ENCODE assay signal across 11 cellular contexts in genomic region chr6:42448391-42448790, GRCh38.
DNase-seq lines count a peak whose midpoint lies in the region; ATAC-seq lines count a peak whose summit lies in the region.
"Had no signal": no experiment of that assay in that cellular context is flagged by ENCODE, and none has a peak within 500 bp of the region (broad histone marks: within the 10 kb centered on the region; RNA-seq: fewer than 3 reads in every experiment).

No MANE protein-coding gene starts in this region.

- H3K27me3 Mint-ChIP-seq in T-helper 1 cell treated with Interleukin-12 subunit alpha and Interleukin-12 subunit beta and Interleukin-4 antibody, amounts not matched to agents 30 μg/mL and 1 μg/mL, for 36 hours (ENCODE audit: low read depth), result no peaks in the 10 kb centered on the region
- H3K27me3 Mint-ChIP-seq in central memory CD8-positive, alpha-beta T cell, result no peaks in the 10 kb centered on the region

- H3K4me1 Mint-ChIP-seq in T-helper 1 cell treated with Interleukin-12 subunit alpha and Interleukin-12 subunit beta and Interleukin-4 antibody, amounts not matched to agents 30 μg/mL and 1 μg/mL, for 36 hours (ENCODE audit: low read depth), result peaks cover 50% of the 10 kb centered on the region
- H3K4me1 Mint-ChIP-seq in central memory CD8-positive, alpha-beta T cell, result peaks cover 77% of the 10 kb centered on the region

- no peak overlapping the region for H3K27ac Mint-ChIP-seq in T-helper 1 cell treated with Interleukin-12 subunit alpha and Interleukin-12 subunit beta and Interleukin-4 antibody, amounts not matched to agents 30 μg/mL and 1 μg/mL, for 36 hours
- H3K27ac Mint-ChIP-seq in central memory CD8-positive, alpha-beta T cell (ENCODE audit: low read depth), result peak overlapping the region; percentile 76

- H3K36me3 ChIP-seq in neuron (ENCODE audit: insufficient read depth, low read length), result no peaks in the 10 kb centered on the region

- H3K4me3 Mint-ChIP-seq in T-helper 1 cell treated with Interleukin-12 subunit alpha and Interleukin-12 subunit beta and Interleukin-4 antibody, amounts not matched to agents 30 μg/mL and 1 μg/mL, for 36 hours, result peak overlapping the region; percentile 98
- peak overlapping the region; percentile 90 for H3K4me3 Mint-ChIP-seq in central memory CD8-positive, alpha-beta T cell

- H3K9me3 Mint-ChIP-seq in T-helper 1 cell treated with Interleukin-12 subunit alpha and Interleukin-12 subunit beta and Interleukin-4 antibody, amounts not matched to agents 30 μg/mL and 1 μg/mL, for 36 hours, result no peaks in the 10 kb centered on the region
- H3K9me3 Mint-ChIP-seq in central memory CD8-positive, alpha-beta T cell, result no peaks in the 10 kb centered on the region

- DNase-seq in T-helper 1 cell (no peak), NOMO-1 treated with dmso at 0.1 percent for 144 hours (lab: John Stamatoyannopoulos, UW; ENCODE audit: unreplicated experiment) (peak; percentile 13), posterior cingulate gyrus (no peak), germinal center (ENCODE audit: low spot score) (no peak)
- DNase-seq in central memory CD8-positive, alpha-beta T cell (ENCODE audit: low spot score in 2 of 2), result no peak
- no peak for DNase-seq in central memory CD4-positive, alpha-beta T cell
- DNase-seq: NCI-H1436; NK-92 treated with Interleukin-12 subunit alpha and Interleukin-12 subunit beta, amount 100 ng/mL, for 24 hours had no signal

- H3K4me1 ChIP-seq in neuron (ENCODE audit: insufficient read depth, low read length), result peaks cover 41% of the 10 kb centered on the region

- no peaks in the 10 kb centered on the region for H3K27me3 ChIP-seq in neuron (ENCODE audit: insufficient read depth, low read length)

- peaks cover 38% of the 10 kb centered on the region for H3K36me3 Mint-ChIP-seq in T-helper 1 cell treated with Interleukin-12 subunit alpha and Interleukin-12 subunit beta and Interleukin-4 antibody, amounts not matched to agents 30 μg/mL and 1 μg/mL, for 36 hours (ENCODE audit: low read depth)
- H3K36me3 Mint-ChIP-seq in central memory CD8-positive, alpha-beta T cell (ENCODE audit: insufficient read depth), result peaks cover 10% of the 10 kb centered on the region

- ATAC-seq in central memory CD8-positive, alpha-beta T cell (replicated peaks; ENCODE audit: extremely low read depth, poor library complexity, severe bottlenecking), result no peak
- ATAC-seq: A549 had no signal

- peak overlapping the region; percentile 91 for H3K4me3 ChIP-seq in neuron (ENCODE audit: low read length)
- H3K4me3 ChIP-seq: A549 had no signal

- no peak overlapping the region for H2AFZ ChIP-seq in neuron (ENCODE audit: low read depth, low read length)

- intact Hi-C loops in posterior cingulate gyrus (cut with DNase I), result no loop called here

- H3K9me3 ChIP-seq in neuron (ENCODE audit: low read length), result peaks cover 2% of the 10 kb centered on the region
- H3K9me3 ChIP-seq: A549 had no signal
